ENCODE assay signal across 1 cellular context in the genomic region with DNA sequence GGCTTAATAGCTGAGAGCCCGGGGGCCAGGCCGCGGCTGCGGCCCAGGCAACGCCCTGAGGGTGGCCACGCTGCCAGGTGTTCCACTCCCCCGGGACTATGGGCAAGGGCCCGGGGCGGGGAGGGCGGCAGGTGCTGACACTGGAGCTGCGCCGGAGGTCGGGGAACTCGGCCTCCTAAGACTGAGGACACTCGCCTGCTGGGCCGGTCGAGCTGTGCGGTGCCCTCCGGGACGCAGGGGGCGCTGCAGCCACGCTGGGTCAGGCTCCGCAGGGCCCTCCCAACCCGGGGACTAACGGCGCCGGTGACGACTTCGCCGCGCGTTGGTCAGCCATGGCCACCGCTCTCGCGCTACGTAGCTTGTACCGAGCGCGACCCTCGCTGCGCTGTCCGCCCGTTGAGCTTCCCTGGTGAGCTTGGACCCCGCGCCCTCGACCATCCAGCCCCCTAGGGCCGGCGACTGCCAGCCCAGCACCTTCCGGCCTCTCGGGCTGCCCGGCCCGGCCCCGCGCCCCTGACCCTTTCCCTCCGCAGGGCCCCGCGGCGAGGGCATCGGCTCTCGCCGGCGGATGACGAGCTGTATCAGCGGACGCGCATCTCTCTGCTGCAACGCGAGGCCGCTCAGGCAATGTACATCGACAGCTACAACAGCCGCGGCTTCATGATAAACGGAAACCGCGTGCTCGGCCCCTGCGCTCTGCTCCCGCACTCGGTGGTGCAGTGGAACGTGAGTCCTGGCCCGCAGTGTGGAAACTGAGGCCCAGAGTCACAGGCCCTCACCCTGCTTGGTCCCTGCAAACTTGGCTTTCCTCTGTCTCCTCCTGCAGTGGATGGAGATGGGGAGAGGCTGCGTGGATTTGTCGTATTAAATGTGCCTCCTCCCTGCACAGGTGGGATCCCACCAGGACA.
TF ChIP-seq lines count a peak whose summit lies in the region.

A gene with protein sequence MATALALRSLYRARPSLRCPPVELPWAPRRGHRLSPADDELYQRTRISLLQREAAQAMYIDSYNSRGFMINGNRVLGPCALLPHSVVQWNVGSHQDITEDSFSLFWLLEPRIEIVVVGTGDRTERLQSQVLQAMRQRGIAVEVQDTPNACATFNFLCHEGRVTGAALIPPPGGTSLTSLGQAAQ (plus strand): TSS at position 309 of the 908 bp plus-strand sequence. CDS start 24 bp downstream, at position 333.

TF ChIP-seq in HepG2, 621 proteins besides CTCF, POLR2A, EP300 and RAD21 (continued from another document and continues in another):
- TF ChIP-seq, protein P1, sequence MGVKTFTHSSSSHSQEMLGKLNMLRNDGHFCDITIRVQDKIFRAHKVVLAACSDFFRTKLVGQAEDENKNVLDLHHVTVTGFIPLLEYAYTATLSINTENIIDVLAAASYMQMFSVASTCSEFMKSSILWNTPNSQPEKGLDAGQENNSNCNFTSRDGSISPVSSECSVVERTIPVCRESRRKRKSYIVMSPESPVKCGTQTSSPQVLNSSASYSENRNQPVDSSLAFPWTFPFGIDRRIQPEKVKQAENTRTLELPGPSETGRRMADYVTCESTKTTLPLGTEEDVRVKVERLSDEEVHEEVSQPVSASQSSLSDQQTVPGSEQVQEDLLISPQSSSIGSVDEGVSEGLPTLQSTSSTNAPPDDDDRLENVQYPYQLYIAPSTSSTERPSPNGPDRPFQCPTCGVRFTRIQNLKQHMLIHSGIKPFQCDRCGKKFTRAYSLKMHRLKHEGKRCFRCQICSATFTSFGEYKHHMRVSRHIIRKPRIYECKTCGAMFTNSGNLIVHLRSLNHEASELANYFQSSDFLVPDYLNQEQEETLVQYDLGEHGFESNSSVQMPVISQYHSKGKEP (CRISPR knock-in tag; IDR thresholded peaks at IDR 0.05) = no peak
- TF ChIP-seq ZNF138 (CRISPR knock-in tag; IDR thresholded peaks at IDR 0.05; ENCODE audit: low read depth) (peak; percentile 82; the same call in 1 of the 2 replicates), SPEN (CRISPR knock-in tag; IDR thresholded peaks at IDR 0.05; ENCODE audit: low read depth) (peak; percentile 96), SOX6 (IDR thresholded peaks at IDR 0.05) (no peak), SOX6 (CRISPR knock-in tag; IDR thresholded peaks at IDR 0.05) (peak; percentile 71), SMAD9 (CRISPR knock-in tag; IDR thresholded peaks at IDR 0.05) (no peak), ZNF746 (CRISPR knock-in tag; IDR thresholded peaks at IDR 0.05) (peak; percentile 71; the same call in 1 of the 2 replicates), TAF1 (CRISPR knock-in tag; IDR thresholded peaks at IDR 0.05) (peak; percentile 81), TP53 (CRISPR knock-in tag; conservative IDR thresholded peaks at IDR 0.05) (no peak; the same call in none of the 2 replicates), NR2F1 (CRISPR knock-in tag; IDR thresholded peaks at IDR 0.05) (no peak), ZFP62 (CRISPR knock-in tag; IDR thresholded peaks at IDR 0.05) (peak; percentile 75; the same call in 1 of the 2 replicates), PRMT3 (CRISPR knock-in tag; IDR thresholded peaks at IDR 0.05; ENCODE audit: borderline replicate concordance, low read depth) (no peak), KDM4B (CRISPR knock-in tag; IDR thresholded peaks at IDR 0.05) (no peak), CSRNP2 (CRISPR knock-in tag; conservative IDR thresholded peaks at IDR 0.05; ENCODE audit: low read depth) (no peak), ADNP (CRISPR knock-in tag; IDR thresholded peaks at IDR 0.05) (0 out of 2 replicates have a peak, but pooled peaks have one; percentile 37), ZFP36L2 (CRISPR knock-in tag; IDR thresholded peaks at IDR 0.05) (no peak), FUBP1 (CRISPR knock-in tag; IDR thresholded peaks at IDR 0.05; ENCODE audit: borderline replicate concordance) (peak; percentile 65; the same call in 1 of the 2 replicates), ZNF816 (CRISPR knock-in tag; IDR thresholded peaks at IDR 0.05; ENCODE audit: borderline replicate concordance) (peak; percentile 91; the same call in 1 of the 2 replicates), ZNF563 (CRISPR knock-in tag; IDR thresholded peaks at IDR 0.05) (peak; percentile 82), ZSCAN5A (CRISPR knock-in tag; IDR thresholded peaks at IDR 0.05; ENCODE audit: borderline replicate concordance) (peak; percentile 81; the same call in 1 of the 2 replicates), ZNF496 (CRISPR knock-in tag; IDR thresholded peaks at IDR 0.05; ENCODE audit: insufficient replicate concordance) (no peak), ZFX (CRISPR knock-in tag; IDR thresholded peaks at IDR 0.05; ENCODE audit: low read depth) (peak; percentile 74; the same call in 1 of the 2 replicates), HDAC6 (IDR thresholded peaks at IDR 0.05; ENCODE audit: low read depth, low read length) (no peak), SRF (IDR thresholded peaks at IDR 0.05; ENCODE audit: low read depth, low read length) (no peak), TAF15 (IDR thresholded peaks at IDR 0.05; ENCODE audit: low read depth, low read length, poor library complexity, severe bottlenecking) (no peak), SSRP1 (CRISPR knock-in tag; IDR thresholded peaks at IDR 0.05) (no peak), DMAP1 (CRISPR knock-in tag; IDR thresholded peaks at IDR 0.05) (peak; percentile 41; the same call in 1 of the 2 replicates), STAG1 (CRISPR knock-in tag; IDR thresholded peaks at IDR 0.05) (peak; percentile 45), ZNF414 (CRISPR knock-in tag; IDR thresholded peaks at IDR 0.05) (0 out of 2 replicates have a peak, but pooled peaks have one; percentile 88), ZNF562 (CRISPR knock-in tag; IDR thresholded peaks at IDR 0.05; ENCODE audit: borderline replicate concordance) (no peak), ZNF30 (CRISPR knock-in tag; IDR thresholded peaks at IDR 0.05) (0 out of 2 replicates have a peak, but pooled peaks have one; percentile 32), MTA1 (CRISPR knock-in tag; IDR thresholded peaks at IDR 0.05; ENCODE audit: borderline replicate concordance) (peak; percentile 57; the same call in 1 of the 2 replicates), ZC3H13 (CRISPR knock-in tag; IDR thresholded peaks at IDR 0.05) (no peak; the same call in 1 of the 2 replicates), ONECUT2 (CRISPR knock-in tag; IDR thresholded peaks at IDR 0.05) (0 out of 2 replicates have a peak, but pooled peaks have one; percentile 33), CEBPB (IDR thresholded peaks at IDR 0.05; ENCODE audit: borderline replicate concordance, low read depth, low read length) (no peak), THAP11 (CRISPR knock-in tag; IDR thresholded peaks at IDR 0.05) (peak; percentile 87), MTF1 (CRISPR knock-in tag; IDR thresholded peaks at IDR 0.05) (peak; percentile 25; the same call in 1 of the 2 replicates), ZNF737 (CRISPR knock-in tag; IDR thresholded peaks at IDR 0.05; ENCODE audit: borderline replicate concordance) (no peak; the same call in 1 of the 2 replicates), U2AF2 (IDR thresholded peaks at IDR 0.05; ENCODE audit: low read depth, low read length) (no peak), ZNF512B (CRISPR knock-in tag; IDR thresholded peaks at IDR 0.05; ENCODE audit: borderline replicate concordance) (no peak), SNAPC2 (CRISPR knock-in tag; IDR thresholded peaks at IDR 0.05) (peak; percentile 60; the same call in 1 of the 2 replicates), SALL2 (CRISPR knock-in tag; IDR thresholded peaks at IDR 0.05) (peak; percentile 65), FOXK1 (CRISPR knock-in tag; IDR thresholded peaks at IDR 0.05; ENCODE audit: borderline replicate concordance, low read depth) (no peak), SP4 (CRISPR knock-in tag; IDR thresholded peaks at IDR 0.05) (no peak), ZSCAN30 (CRISPR knock-in tag; IDR thresholded peaks at IDR 0.05) (peak; percentile 97), HOXD1 (CRISPR knock-in tag; IDR thresholded peaks at IDR 0.05) (peak; percentile 89)
- TF ChIP-seq, protein P2, sequence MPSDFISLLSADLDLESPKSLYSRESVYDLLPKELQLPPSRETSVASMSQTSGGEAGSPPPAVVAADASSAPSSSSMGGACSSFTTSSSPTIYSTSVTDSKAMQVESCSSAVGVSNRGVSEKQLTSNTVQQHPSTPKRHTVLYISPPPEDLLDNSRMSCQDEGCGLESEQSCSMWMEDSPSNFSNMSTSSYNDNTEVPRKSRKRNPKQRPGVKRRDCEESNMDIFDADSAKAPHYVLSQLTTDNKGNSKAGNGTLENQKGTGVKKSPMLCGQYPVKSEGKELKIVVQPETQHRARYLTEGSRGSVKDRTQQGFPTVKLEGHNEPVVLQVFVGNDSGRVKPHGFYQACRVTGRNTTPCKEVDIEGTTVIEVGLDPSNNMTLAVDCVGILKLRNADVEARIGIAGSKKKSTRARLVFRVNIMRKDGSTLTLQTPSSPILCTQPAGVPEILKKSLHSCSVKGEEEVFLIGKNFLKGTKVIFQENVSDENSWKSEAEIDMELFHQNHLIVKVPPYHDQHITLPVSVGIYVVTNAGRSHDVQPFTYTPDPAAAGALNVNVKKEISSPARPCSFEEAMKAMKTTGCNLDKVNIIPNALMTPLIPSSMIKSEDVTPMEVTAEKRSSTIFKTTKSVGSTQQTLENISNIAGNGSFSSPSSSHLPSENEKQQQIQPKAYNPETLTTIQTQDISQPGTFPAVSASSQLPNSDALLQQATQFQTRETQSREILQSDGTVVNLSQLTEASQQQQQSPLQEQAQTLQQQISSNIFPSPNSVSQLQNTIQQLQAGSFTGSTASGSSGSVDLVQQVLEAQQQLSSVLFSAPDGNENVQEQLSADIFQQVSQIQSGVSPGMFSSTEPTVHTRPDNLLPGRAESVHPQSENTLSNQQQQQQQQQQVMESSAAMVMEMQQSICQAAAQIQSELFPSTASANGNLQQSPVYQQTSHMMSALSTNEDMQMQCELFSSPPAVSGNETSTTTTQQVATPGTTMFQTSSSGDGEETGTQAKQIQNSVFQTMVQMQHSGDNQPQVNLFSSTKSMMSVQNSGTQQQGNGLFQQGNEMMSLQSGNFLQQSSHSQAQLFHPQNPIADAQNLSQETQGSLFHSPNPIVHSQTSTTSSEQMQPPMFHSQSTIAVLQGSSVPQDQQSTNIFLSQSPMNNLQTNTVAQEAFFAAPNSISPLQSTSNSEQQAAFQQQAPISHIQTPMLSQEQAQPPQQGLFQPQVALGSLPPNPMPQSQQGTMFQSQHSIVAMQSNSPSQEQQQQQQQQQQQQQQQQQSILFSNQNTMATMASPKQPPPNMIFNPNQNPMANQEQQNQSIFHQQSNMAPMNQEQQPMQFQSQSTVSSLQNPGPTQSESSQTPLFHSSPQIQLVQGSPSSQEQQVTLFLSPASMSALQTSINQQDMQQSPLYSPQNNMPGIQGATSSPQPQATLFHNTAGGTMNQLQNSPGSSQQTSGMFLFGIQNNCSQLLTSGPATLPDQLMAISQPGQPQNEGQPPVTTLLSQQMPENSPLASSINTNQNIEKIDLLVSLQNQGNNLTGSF (CRISPR knock-in tag; IDR thresholded peaks at IDR 0.05) = no peak
